Comparison of ENCODE assay signal across 2 cellular contexts in the genomic region with DNA sequence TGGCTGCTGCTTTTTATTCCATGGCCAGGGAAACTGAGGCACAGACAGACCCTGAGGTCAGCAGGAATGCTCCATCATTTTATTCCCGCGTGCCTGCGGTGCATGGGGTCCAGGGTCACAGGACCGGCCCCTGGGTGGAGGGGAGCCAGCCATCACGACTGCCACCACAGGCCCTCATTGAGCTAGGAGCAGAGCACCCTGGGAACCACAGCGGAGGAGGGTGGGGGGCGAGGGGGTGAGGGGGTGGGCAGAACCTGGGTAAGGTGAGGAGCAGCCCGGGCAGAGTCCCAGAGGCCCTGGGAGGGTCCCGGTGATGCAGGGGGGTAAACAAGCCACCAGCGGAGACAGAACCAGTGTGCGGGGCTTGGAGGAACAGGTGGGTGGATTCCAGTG.
TF ChIP-seq lines count a peak whose summit lies in the region.

No MANE protein-coding gene starts in this region.

TF ChIP-seq in A549, 52 proteins besides CTCF, POLR2A, EP300 and RAD21:
- TF ChIP-seq FOXS1 (CRISPR knock-in tag; IDR thresholded peaks at IDR 0.05) = no peak
- no peak for TF ChIP-seq BHLHE40 (IDR thresholded peaks at IDR 0.05; ENCODE audit: low read depth, low read length)
- no peak for TF ChIP-seq NPAS2 (CRISPR knock-in tag; IDR thresholded peaks at IDR 0.05; ENCODE audit: borderline replicate concordance)
- TF ChIP-seq RNF2 (IDR thresholded peaks at IDR 0.05; ENCODE audit: borderline replicate concordance, low read depth) = no peak
- no peak for TF ChIP-seq KDM1A (IDR thresholded peaks at IDR 0.05; ENCODE audit: low read depth)
- TF ChIP-seq EHMT2 (IDR thresholded peaks at IDR 0.05; ENCODE audit: low read depth) = no peak

TF ChIP-seq in WTC11, 78 proteins besides CTCF, POLR2A, EP300 and RAD21:
- no peak for TF ChIP-seq FOXK1 (CRISPR knock-in tag; IDR thresholded peaks at IDR 0.05)
- TF ChIP-seq, protein P1, sequence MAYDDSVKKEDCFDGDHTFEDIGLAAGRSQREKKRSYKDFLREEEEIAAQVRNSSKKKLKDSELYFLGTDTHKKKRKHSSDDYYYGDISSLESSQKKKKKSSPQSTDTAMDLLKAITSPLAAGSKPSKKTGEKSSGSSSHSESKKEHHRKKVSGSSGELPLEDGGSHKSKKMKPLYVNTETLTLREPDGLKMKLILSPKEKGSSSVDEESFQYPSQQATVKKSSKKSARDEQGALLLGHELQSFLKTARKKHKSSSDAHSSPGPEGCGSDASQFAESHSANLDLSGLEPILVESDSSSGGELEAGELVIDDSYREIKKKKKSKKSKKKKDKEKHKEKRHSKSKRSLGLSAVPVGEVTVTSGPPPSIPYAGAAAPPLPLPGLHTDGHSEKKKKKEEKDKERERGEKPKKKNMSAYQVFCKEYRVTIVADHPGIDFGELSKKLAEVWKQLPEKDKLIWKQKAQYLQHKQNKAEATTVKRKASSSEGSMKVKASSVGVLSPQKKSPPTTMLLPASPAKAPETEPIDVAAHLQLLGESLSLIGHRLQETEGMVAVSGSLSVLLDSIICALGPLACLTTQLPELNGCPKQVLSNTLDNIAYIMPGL (CRISPR knock-in tag; IDR thresholded peaks at IDR 0.05) = 0 out of 2 replicates have a peak, but pooled peaks have one; percentile 11
